35 cellular contexts compared by ENCODE assay signal in the genomic region with DNA sequence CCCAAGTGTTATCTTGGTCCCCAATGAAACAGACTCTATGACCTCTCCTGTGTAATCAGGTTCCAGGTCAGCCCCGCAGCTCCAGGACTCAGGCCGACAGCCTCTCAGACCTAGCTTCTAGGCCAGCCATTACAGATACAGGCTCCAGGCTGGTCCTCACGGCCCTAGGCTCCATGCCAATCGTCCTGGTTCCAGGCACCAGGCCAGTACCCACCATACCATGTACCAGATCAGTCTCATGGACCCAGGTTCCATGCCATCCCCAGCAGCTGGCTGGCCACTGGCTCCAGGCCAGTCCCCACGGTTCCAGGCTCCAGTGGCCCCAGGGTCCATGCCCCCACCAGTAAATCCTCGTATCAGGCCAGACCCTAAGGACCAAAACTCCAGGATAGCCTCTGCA.
"Had no signal": no experiment of that assay in that cellular context is flagged by ENCODE, and none has a peak within 500 bp of the region (broad histone marks: within the 10 kb centered on the region; RNA-seq: fewer than 3 reads in every experiment).

No MANE protein-coding gene starts in this region.

- H3K4me1 ChIP-seq: ascending aorta had no signal

- H3K9me3 Mint-ChIP-seq: activated T-helper 1 cell treated with anti-CD3 and anti-CD28 coated beads, Interleukin-12 subunit alpha, Interleukin-12 subunit beta, Interleukin-2, Interleukin-4 antibody, amounts not matched to agents 30 ng/mL and 10 ng/mL and 1 ng/mL, durations not matched to agents 14 hours and 24 hours and 36 hours had no signal

- H3K27ac Mint-ChIP-seq: activated B cell treated with CpG ODN at 0.5 μM for 24 hours; activated CD4-positive, alpha-beta memory T cell treated with anti-CD3 and anti-CD28 coated beads for 36 hours; activated naive CD4-positive, alpha-beta T cell treated with anti-CD3 and anti-CD28 coated beads for 36 hours; activated naive CD4-positive, alpha-beta T cell treated with anti-CD3 and anti-CD28 coated beads, Interleukin-2, amount 50 U/mL, for 72 hours; activated T-helper 1 cell treated with anti-CD3 and anti-CD28 coated beads, Interleukin-12 subunit alpha, Interleukin-12 subunit beta, Interleukin-2, Interleukin-4 antibody, amounts not matched to agents 30 ng/mL and 10 ng/mL and 1 ng/mL, durations not matched to agents 14 hours and 24 hours and 36 hours; T-cell; T-helper 17 cell had no signal

- H3K36me3 Mint-ChIP-seq: activated CD4-positive, alpha-beta memory T cell treated with anti-CD3 and anti-CD28 coated beads for 36 hours; T-cell had no signal

- DNase-seq: activated B cell treated with CpG ODN at 0.5 μM for 24 hours; activated CD4-positive, alpha-beta memory T cell treated with anti-CD3 and anti-CD28 coated beads for 36 hours; activated CD4-positive, alpha-beta T cell treated with anti-CD3 and anti-CD28 coated beads for 4 hours; activated CD4-positive, alpha-beta T cell treated with anti-CD3 and anti-CD28 coated beads, Interleukin-2, amount 50 U/mL, for 1 hour; activated CD4-positive, CD25-positive, alpha-beta regulatory T cell treated with anti-CD3 and anti-CD28 coated beads, Interleukin-2, amount 50 U/mL, for 72 hours; activated CD8-positive, alpha-beta memory T cell treated with anti-CD3 and anti-CD28 coated beads, Interleukin-2, amount 50 U/mL, for 4 hours; activated gamma-delta T cell treated with Interleukin-2 at 50 U/mL for 16 hours; activated naive CD4-positive, alpha-beta T cell treated with anti-CD3 and anti-CD28 coated beads for 36 hours; activated T-cell treated with anti-CD3 and anti-CD28 coated beads for 4 hours; activated T-cell treated with anti-CD3 and anti-CD28 coated beads, Interleukin-2, amount 50 U/mL, for 4 hours; amniotic stem cell; Kasumi-1; KG1; MG63; NCI-H1048; NCI-H1105 treated with DMSO at 0.1 percent for 48 hours; NCI-H1436; NCI-H1694; NCI-H1930; NCI-H2081 treated with DMSO at 0.1 percent for 48 hours; NCI-H345; NCI-H524 treated with DMSO at 0.1 percent for 48 hours; PC-9; SIG-M5; T-cell; T-helper 17 cell; T-helper 9 cell had no signal

- H3K4me3 ChIP-seq: ascending aorta, cardiac muscle cell, MG63, PC-9 had no signal

- H3K4me1 Mint-ChIP-seq: activated B cell treated with CpG ODN at 0.5 μM for 24 hours, T-cell, T-helper 17 cell had no signal

- H3K27me3 Mint-ChIP-seq: activated B cell treated with CpG ODN at 0.5 μM for 24 hours; activated CD4-positive, alpha-beta memory T cell treated with anti-CD3 and anti-CD28 coated beads for 36 hours; T-cell; T-helper 17 cell had no signal

- ATAC-seq: activated naive CD4-positive, alpha-beta T cell treated with anti-CD3 and anti-CD28 coated beads, Interleukin-2, amount 50 U/mL, for 72 hours; activated T-cell treated with anti-CD3 and anti-CD28 coated beads, Interleukin-2, amount 50 U/mL, for 4 hours; Right ventricle myocardium inferior; SK-N-SH treated with all-trans-retinoic acid at 6 μM for 48 hours; T-cell; T-helper 17 cell had no signal

- H3K27me3 ChIP-seq: ascending aorta, MG63 had no signal

- H3K27ac ChIP-seq: ascending aorta, cardiac muscle cell, PC-9, RWPE1, VCaP had no signal

- H3K36me3 ChIP-seq: ascending aorta, cardiac muscle cell, MG63 had no signal

- H3K9me3 ChIP-seq: MG63 had no signal

- H3K4me3 Mint-ChIP-seq: activated B cell treated with CpG ODN at 0.5 μM for 24 hours; activated CD4-positive, alpha-beta memory T cell treated with anti-CD3 and anti-CD28 coated beads for 36 hours; activated naive CD4-positive, alpha-beta T cell treated with anti-CD3 and anti-CD28 coated beads for 36 hours; activated T-cell treated with anti-CD3 and anti-CD28 coated beads, Interleukin-2, amount 50 U/mL, for 4 hours; activated T-helper 1 cell treated with anti-CD3 and anti-CD28 coated beads, Interleukin-12 subunit alpha, Interleukin-12 subunit beta, Interleukin-2, Interleukin-4 antibody, amounts not matched to agents 30 ng/mL and 10 ng/mL and 1 ng/mL, durations not matched to agents 14 hours and 24 hours and 36 hours; T-cell; T-helper 17 cell had no signal
